In the genomic region with DNA sequence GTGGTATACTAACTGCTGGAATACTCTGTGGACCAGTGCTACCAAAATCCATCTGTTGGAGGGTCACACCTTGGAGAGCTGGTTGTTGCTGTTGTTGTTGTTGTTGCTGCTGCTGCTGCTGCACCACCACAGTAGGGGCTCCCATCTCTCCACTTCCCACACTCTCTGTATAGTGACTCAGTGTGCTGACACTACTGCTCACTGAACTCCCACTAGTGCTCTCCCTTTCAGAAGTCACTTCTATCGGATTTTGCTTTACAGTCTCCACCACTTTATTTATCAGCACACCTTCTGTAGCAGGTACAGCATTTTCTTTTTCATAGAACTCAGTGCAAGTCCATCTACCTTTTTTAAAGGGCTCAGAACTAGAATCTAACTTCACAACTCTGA, we compare ENCODE assay signal across 10 cellular contexts. TPM values are rescaled to one million over a fixed set of nuclear protein-coding genes. Genes with fewer than 3 reads are reported as not detected.
DNase-seq lines count a peak whose midpoint lies in the region; ATAC-seq and TF ChIP-seq lines count a peak whose summit lies in the region.
"Had no signal": no experiment of that assay in that cellular context is flagged by ENCODE, and none has a peak within 500 bp of the region (broad histone marks: within the 10 kb centered on the region; RNA-seq: fewer than 3 reads in every experiment).

No MANE protein-coding gene starts in this region.

- no peak overlapping the region for H2BK15ac ChIP-seq in IMR-90 (ENCODE audit: low read depth, low read length)

- peaks cover 35% of the 10 kb centered on the region for H4K20me1 ChIP-seq in IMR-90 (ENCODE audit: insufficient read depth, low read length)

- TF ChIP-seq POLR2A in IMR-90 (IDR thresholded peaks at IDR 0.05; ENCODE audit: low read depth, low read length): no peak

- peaks cover 71% of the 10 kb centered on the region for H3K4me1 Mint-ChIP-seq in neural crest cell

- no peak overlapping the region for H3K18ac ChIP-seq in IMR-90 (ENCODE audit: low read depth, low read length)

- no peak for TF ChIP-seq CTCF in BJ (IDR thresholded peaks at IDR 0.05; ENCODE audit: insufficient read depth, low read depth, low read length)
- TF ChIP-seq CTCF in IMR-90 (conservative IDR thresholded peaks at IDR 0.05; ENCODE audit: low read depth, low read length): no peak
- no peak for TF ChIP-seq CTCF in neural crest cell (conservative IDR thresholded peaks at IDR 0.05)

- H3K27me3 ChIP-seq in BJ (ENCODE audit: control insufficient read depth, insufficient read depth, low read length): no peaks in the 10 kb centered on the region
- no peaks in the 10 kb centered on the region for H3K27me3 ChIP-seq in IMR-90 (ENCODE audit: control insufficient read depth, insufficient read depth, low read length)
- H3K27me3 ChIP-seq in ectodermal cell (ENCODE audit: control insufficient read depth, insufficient read depth, low read length, poor library complexity, severe bottlenecking): no peaks in the 10 kb centered on the region

- dilution Hi-C loops in IMR-90 (cut with HindIII; ENCODE audit: low sequenced_read_pairs, unreplicated experiment): no loop called here

- H4K8ac ChIP-seq in IMR-90 (ENCODE audit: low read depth in 2 of 2, low read length in 2 of 2): no peak overlapping the region

- POLR2A ChIA-PET in BJ (lab: Charles Lee): no interaction called here
- POLR2A ChIA-PET in IMR-90 (lab: Charles Lee; ENCODE audit: unreplicated experiment): no interaction called here

- H3K4ac ChIP-seq in IMR-90 (ENCODE audit: low read depth, low read length): 0 out of 2 replicates have a peak overlapping the region, but pooled peaks have one; percentile 17

- no peak overlapping the region for H2AFZ ChIP-seq in IMR-90 (replicated peaks; ENCODE audit: low read length, poor library complexity)

- H2AK9ac ChIP-seq in IMR-90 (replicated peaks; ENCODE audit: low read depth, low read length, poor library complexity): peak overlapping the region; percentile 60

- H3K4me3 ChIP-seq in BJ (ENCODE audit: low read depth, low read length) (peak overlapping the region; percentile 92), IMR-90 (ENCODE audit: insufficient read depth, low read depth, low read length) (peak overlapping the region; percentile 80), ectodermal cell (ENCODE audit: insufficient read depth, low read depth, low read length) (peak overlapping the region; percentile 86)
- H3K4me3 ChIP-seq: right lobe of liver had no signal

- peak overlapping the region; percentile 28 for H3K9ac ChIP-seq in IMR-90 (ENCODE audit: low read depth, low read length)

- WGBS in IMR-90 (ENCODE audit: extremely low coverage in 2 of 2, insufficient read length in 1 of 2), 2 experiments: no CpG with 5 or more reads among the region's 1 CpG
- 78 to 79% methylated on average over 1 of the region's 1 CpG for WGBS in ectodermal cell, 2 experiments

- H3K9me1 ChIP-seq in IMR-90 (ENCODE audit: insufficient read depth, low read length): peaks cover 23% of the 10 kb centered on the region

- H3K79me1 ChIP-seq in IMR-90 (ENCODE audit: low read depth in 1 of 2, low read length in 2 of 2): peaks cover 24 to 55% of the 10 kb centered on the region in 2 experiments

- H2BK20ac ChIP-seq in IMR-90 (ENCODE audit: low read depth, low read length): no peak overlapping the region

- 0 out of 2 replicates have a peak, but pooled peaks cover 1% of the 10 kb centered on the region for H3K36me3 ChIP-seq in BJ (ENCODE audit: control insufficient read depth, insufficient read depth, low read length)
- peaks cover 11% of the 10 kb centered on the region for H3K36me3 ChIP-seq in IMR-90 (ENCODE audit: control insufficient read depth, insufficient read depth, low read length)
- H3K36me3 ChIP-seq in ectodermal cell (ENCODE audit: control insufficient read depth, insufficient read depth, low read length): peaks cover 4% of the 10 kb centered on the region
- H3K36me3 ChIP-seq: right lobe of liver had no signal

- no peak overlapping the region for H4K5ac ChIP-seq in IMR-90 (ENCODE audit: low read depth, low read length)

- H3K56ac ChIP-seq in IMR-90 (ENCODE audit: extremely low read depth, insufficient read depth, low read length): no peak overlapping the region

- H3K4me3 Mint-ChIP-seq in neural crest cell: peak overlapping the region; percentile 98

- TF ChIP-seq RAD21 in IMR-90 (IDR thresholded peaks at IDR 0.05; ENCODE audit: low read length): no peak

- H3K4me1 ChIP-seq in IMR-90 (ENCODE audit: control insufficient read depth, insufficient read depth, low read length) (peaks cover 24% of the 10 kb centered on the region), ectodermal cell (ENCODE audit: control insufficient read depth, insufficient read depth, low read length) (peaks cover 24% of the 10 kb centered on the region)
- H3K4me1 ChIP-seq: right lobe of liver had no signal

- H3K36me3 Mint-ChIP-seq in neural crest cell (ENCODE audit: low read depth): peaks cover 10% of the 10 kb centered on the region

- in situ Hi-C loops in IMR-90 (cut with MboI; ENCODE audit: low sequenced_read_pairs): no loop called here

- H3K14ac ChIP-seq in IMR-90 (replicated peaks; ENCODE audit: low read depth, low read length): peak overlapping the region; percentile 16

- peak overlapping the region; percentile 94 for H3K4me2 ChIP-seq in IMR-90 (ENCODE audit: low read depth, low read length)

- TSS peak; percentile 18 for BruUV-seq in IMR-90 (replicated peaks; lab: Mats Ljungman, UMichigan)

- CTCF ChIA-PET in BJ (lab: Yijun Ruan, JAX): interaction anchor here (0.7 to 2.1 kb wide), 12 partner anchors 20 to 394 kb away, joined by 3 to 6 read pairs (median 4); no protein-coding TSS in a partner anchor
- CTCF ChIA-PET in IMR-90 (lab: Yijun Ruan, JAX): interaction anchor here (0.7 to 1.6 kb wide), 5 partner anchors 13 to 754 kb away, joined by 3 to 5 read pairs (median 3); no protein-coding TSS in a partner anchor

- no peak overlapping the region for H3K27ac ChIP-seq in IMR-90 (ENCODE audit: insufficient read depth, low read length)
- no peak overlapping the region for H3K27ac ChIP-seq in ectodermal cell (ENCODE audit: insufficient read depth, low read depth, low read length, poor library complexity, severe bottlenecking)
- H3K27ac ChIP-seq: right lobe of liver had no signal

- H3K9me3 Mint-ChIP-seq in neural crest cell: no peaks in the 10 kb centered on the region

- peak overlapping the region; percentile 51; the same call in 1 of the 2 replicates for H2AK5ac ChIP-seq in IMR-90 (ENCODE audit: low read depth, low read length)

- 0 out of 2 replicates have a peak overlapping the region, but pooled peaks have one; percentile 5 for H2BK120ac ChIP-seq in IMR-90 (ENCODE audit: low read depth, low read length)

- DNase-seq in BJ (ENCODE audit: low read depth) (no peak), IMR-90 (peak; percentile 36), neural crest cell (ENCODE audit: low read depth, low spot score) (no peak), T-helper 9 cell (no peak), UCSD-AML1 (lab: John Stamatoyannopoulos, UW; ENCODE audit: unreplicated experiment) (no peak), HUDEP-2 (lab: John Stamatoyannopoulos, UW; ENCODE audit: unreplicated experiment in 76 of 76) (no peak), MV-4-11 (lab: John Stamatoyannopoulos, UW) (no peak)
- DNase-seq: activated effector memory CD4-positive, alpha-beta T cell treated with anti-CD3 and anti-CD28 coated beads, Interleukin-2, amount 50 U/mL, for 16 hours; right lobe of liver had no signal

- intact Hi-C loops in IMR-90 (cut with micrococcal nuclease): loop anchor here (2.0 to 5.0 kb wide), 3 partner anchors 37 to 310 kb away; no protein-coding TSS in a partner anchor

- no peak overlapping the region for H3K27ac Mint-ChIP-seq in neural crest cell (ENCODE audit: unreplicated experiment)

- H2BK5ac ChIP-seq in IMR-90 (ENCODE audit: low read depth, low read length, poor library complexity, severe bottlenecking): peak overlapping the region; percentile 33

- no peak for ATAC-seq in IMR-90 (ENCODE audit: low read depth)
- ATAC-seq: right lobe of liver had no signal

- H3K9me3 ChIP-seq in IMR-90 (ENCODE audit: control insufficient read depth, insufficient read depth, low read length): no peaks in the 10 kb centered on the region
- no peaks in the 10 kb centered on the region for H3K9me3 ChIP-seq in ectodermal cell (ENCODE audit: control insufficient read depth, low read length)
- H3K9me3 ChIP-seq: right lobe of liver had no signal

- no peaks in the 10 kb centered on the region for H3K27me3 Mint-ChIP-seq in neural crest cell (ENCODE audit: low read depth)

- no peak overlapping the region for H4K91ac ChIP-seq in IMR-90 (ENCODE audit: insufficient read depth, low read depth, low read length)

- peak overlapping the region; percentile 87 for H3K23ac ChIP-seq in IMR-90 (ENCODE audit: low read depth, low read length)

TF ChIP-seq in IMR-90, 13 proteins besides CTCF, POLR2A, EP300 and RAD21:
- TF ChIP-seq CHD1 (IDR thresholded peaks at IDR 0.05; ENCODE audit: low read depth, low read length): 0 out of 2 replicates have a peak, but pooled peaks have one; percentile 50
- TF ChIP-seq MXI1 (IDR thresholded peaks at IDR 0.05; ENCODE audit: borderline replicate concordance, low read depth, low read length): no peak

RNA-seq across cellular contexts. Expression of gene TSC22D1, which starts 1.7 kb away (rescaled TPM):
- 33.5 and 39.2 TPM in 2 replicates for polyA plus RNA-seq in BJ (2011; rRNA removed)
- polyA minus RNA-seq in BJ (2011; rRNA and poly(A)+ RNA removed): 49.2 and 55.8 TPM in 2 replicates
- 30.8 and 52.2 TPM in 2 replicates for total RNA-seq in IMR-90 (2012; rRNA removed)
- polyA plus RNA-seq in IMR-90 (2012; rRNA removed): 42.2 and 44.9 TPM in 2 replicates
- 31.4 and 37.1 TPM in 2 replicates for polyA plus RNA-seq in IMR-90 (2012; cell fraction: cytosol; rRNA removed)
- 42.3 and 132 TPM in 2 replicates for polyA plus RNA-seq in IMR-90 (2012; cell fraction: nucleus; rRNA removed; ENCODE audit: low replicate concordance)
- 179 TPM for polyA plus RNA-seq in ectodermal cell (2013, experiment 1 of 4)
- 175 TPM for polyA plus RNA-seq in ectodermal cell (2013, experiment 2 of 4)
- polyA plus RNA-seq in ectodermal cell (2013, experiment 3 of 4): 142 TPM
- polyA plus RNA-seq in ectodermal cell (2013, experiment 4 of 4): 161 TPM
- 119 and 122 TPM in 2 replicates for total RNA-seq in neural crest cell
